9 cellular contexts compared by ENCODE assay signal in genomic region chr19:56066152-56067023, GRCh38. TPM values are rescaled to one million over a fixed set of nuclear protein-coding genes. Genes with fewer than 3 reads are reported as not detected.
DNase-seq lines count a peak whose midpoint lies in the region; ATAC-seq and TF ChIP-seq lines count a peak whose summit lies in the region.
"Had no signal": no experiment of that assay in that cellular context is flagged by ENCODE, and none has a peak within 500 bp of the region (broad histone marks: within the 10 kb centered on the region; RNA-seq: fewer than 3 reads in every experiment).

No MANE protein-coding gene starts in this region.

- H3K36me3 ChIP-seq in OCI-LY7 (ENCODE audit: insufficient read depth, low read length): no peaks in the 10 kb centered on the region
- no peaks in the 10 kb centered on the region for H3K36me3 ChIP-seq in thoracic aorta

- no TSS peak for BruUV-seq in OCI-LY7 (replicated peaks; lab: Mats Ljungman, UMichigan)

- peak; percentile 68 for ATAC-seq in HG03432 (IDR thresholded peaks at IDR 0.05; ENCODE audit: unreplicated experiment)
- ATAC-seq in thoracic aorta (ENCODE audit: insufficient number of reproducible peaks, low FRiP score, low read depth): no peak
- ATAC-seq in GM21515 (IDR thresholded peaks at IDR 0.05; ENCODE audit: unreplicated experiment): no peak

- CTCF ChIA-PET in OCI-LY7 (lab: Charles Lee; ENCODE audit: unreplicated experiment): interaction anchor here (0.5 to 0.6 kb wide), 3 partner anchors 13 to 256 kb away, joined by 3 read pairs; no protein-coding TSS in a partner anchor

- peak; percentile 46 for DNase-seq in DMS79 (lab: John Stamatoyannopoulos, UW)
- DNase-seq in OCI-LY7 (ENCODE audit: low spot score): peak; percentile 67
- peak; percentile 37 to 46 for DNase-seq in activated T-helper 1 cell treated with anti-CD3 and anti-CD28 coated beads, Interleukin-2, amount 50 U/mL, for 16 hours (ENCODE audit: low read depth in 1 of 2, low spot score in 1 of 2)
- peak; percentile 40 for DNase-seq in fibroblast of the aortic adventitia (ENCODE audit: low read depth)
- DNase-seq in occipital lobe (lab: John Stamatoyannopoulos, UW): peak; percentile 8
- DNase-seq in thoracic aorta (ENCODE audit: low spot score): no peak

- peak overlapping the region; percentile 64 for H3K4me2 ChIP-seq in OCI-LY7 (ENCODE audit: low read length)

- H3K79me2 ChIP-seq in OCI-LY7 (ENCODE audit: insufficient read depth, low read depth, low read length): no peaks in the 10 kb centered on the region

- POLR2A ChIA-PET in OCI-LY7 (lab: Charles Lee): interaction anchor here (0.7 kb wide), 1 partner anchor 117 kb away, joined by 3 read pairs; no protein-coding TSS in a partner anchor

- H3K4me3 ChIP-seq in OCI-LY7 (ENCODE audit: low read depth, low read length, poor library complexity, severe bottlenecking) (peak overlapping the region; percentile 51), fibroblast of the aortic adventitia (ENCODE audit: low read depth, low read length) (peak overlapping the region; percentile 46), thoracic aorta (peak overlapping the region; percentile 50)

- no peaks in the 10 kb centered on the region for H3K9me3 ChIP-seq in OCI-LY7 (ENCODE audit: low read length)
- no peaks in the 10 kb centered on the region for H3K9me3 ChIP-seq in thoracic aorta

- H2AFZ ChIP-seq in OCI-LY7 (ENCODE audit: low read length): peak overlapping the region; percentile 24; the same call in 1 of the 2 replicates

- H4K20me1 ChIP-seq in OCI-LY7 (ENCODE audit: insufficient read depth, low read length): no peaks in the 10 kb centered on the region

- no peaks in the 10 kb centered on the region for H3K27me3 ChIP-seq in thoracic aorta (replicated peaks; ENCODE audit: insufficient read depth)

- peak; percentile 93 for TF ChIP-seq CTCF in OCI-LY7 (conservative IDR thresholded peaks at IDR 0.05; ENCODE audit: low read length)
- peak; percentile 83 for TF ChIP-seq CTCF in fibroblast of the aortic adventitia (IDR thresholded peaks at IDR 0.05; ENCODE audit: insufficient read depth, low read length)
- peak; percentile 86 for TF ChIP-seq CTCF in thoracic aorta (IDR thresholded peaks at IDR 0.05)

- no peaks in the 10 kb centered on the region for H3K9me2 ChIP-seq in OCI-LY7 (ENCODE audit: insufficient read depth, low read length)

- intact Hi-C loops in OCI-LY7 (cut with micrococcal nuclease; ENCODE audit: unreplicated experiment): loop anchor here (2.0 to 10.0 kb wide), 2 partner anchors 288 to 290 kb away; no protein-coding TSS in a partner anchor

- H3K4me1 ChIP-seq in OCI-LY7 (ENCODE audit: insufficient read depth, low read length, poor library complexity, severe bottlenecking) (peaks cover 9% of the 10 kb centered on the region), thoracic aorta (ENCODE audit: control insufficient read depth in 1 of 2, low read depth in 2 of 2) (peaks cover 0 to 8% of the 10 kb centered on the region in 2 donors)

- H3K27ac ChIP-seq in OCI-LY7 (ENCODE audit: low read depth, low read length, poor library complexity, severe bottlenecking) (no peak overlapping the region), thoracic aorta (no peak overlapping the region)
- H3K27ac ChIP-seq: epithelial cell of prostate had no signal

RNA-seq across cellular contexts. Expression of gene ZNF787, which starts 54.7 kb away (rescaled TPM):
- 30.6 and 36.5 TPM in 2 replicates for total RNA-seq in OCI-LY7 (2014; rRNA removed; shearing (Covaris generic))
- total RNA-seq in OCI-LY7 (2022) (31.7 and 35.6 TPM in 2 replicates), fibroblast of the aortic adventitia (ENCODE audit: low replicate concordance) (8.5 and 15.9 TPM in 2 replicates), occipital lobe (14.3 TPM), thoracic aorta (10 to 100 TPM; 13.4 to 18.7 TPM)
